In the genomic region with DNA sequence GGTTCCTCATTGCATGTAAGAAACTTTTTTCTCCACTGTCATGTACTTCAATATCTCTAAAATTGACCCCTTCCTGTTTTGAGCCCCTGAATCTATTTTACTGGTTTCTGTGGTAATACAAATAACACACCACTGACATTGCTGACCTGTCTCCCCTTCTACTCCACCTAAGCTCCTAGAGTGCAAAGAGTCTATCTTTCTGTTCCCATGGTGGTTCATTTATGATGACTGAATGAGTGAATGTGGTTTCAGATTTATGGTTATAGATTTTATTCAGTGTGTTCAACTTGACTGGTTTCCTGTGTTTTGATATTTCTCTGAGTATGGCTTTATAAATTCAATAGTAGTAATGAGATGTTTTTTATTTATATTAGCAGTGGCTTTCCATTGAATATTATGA, we compare ENCODE assay signal across 16 cellular contexts.
DNase-seq lines count a peak whose midpoint lies in the region; ATAC-seq and TF ChIP-seq lines count a peak whose summit lies in the region.
"Had no signal": no experiment of that assay in that cellular context is flagged by ENCODE, and none has a peak within 500 bp of the region (broad histone marks: within the 10 kb centered on the region; RNA-seq: fewer than 3 reads in every experiment).

No MANE protein-coding gene starts in this region.

- no peak overlapping the region for H3K4me3 Mint-ChIP-seq in activated CD8-positive, alpha-beta memory T cell treated with anti-CD3 and anti-CD28 coated beads, Interleukin-2, amount 10 ng/mL, durations not matched to agents 7 days and 5 days
- H3K4me3 Mint-ChIP-seq in activated T-helper 17 cell treated with anti-CD3 and anti-CD28 coated beads, Interleukin-2, amount 50 U/mL, for 72 hours, result no peak overlapping the region
- no peak overlapping the region for H3K4me3 Mint-ChIP-seq in stimulated activated effector memory CD8-positive, alpha-beta T cell treated with anti-CD3 and anti-CD28 coated beads, Interleukin-12 subunit alpha, Interleukin-12 subunit beta, amount 100 ng/mL, for 72 hours
- H3K4me3 Mint-ChIP-seq: CD14-positive monocyte; CD4-positive, alpha-beta memory T cell; H9 had no signal

- H3K79me2 ChIP-seq in mammary epithelial cell (ENCODE audit: insufficient read depth, low read length), result no peaks in the 10 kb centered on the region

- no peak overlapping the region for H3K9ac ChIP-seq in mammary epithelial cell (ENCODE audit: insufficient read depth, low read length)
- H3K9ac ChIP-seq: BLaER1 had no signal

- no peaks in the 10 kb centered on the region for H3K27me3 ChIP-seq in mammary epithelial cell (ENCODE audit: insufficient read depth, low read length)
- H3K27me3 ChIP-seq: BLaER1 had no signal

- in situ Hi-C loops in mammary epithelial cell (cut with MboI; ENCODE audit: low sequenced_read_pairs in 2 of 2), result no loop called here

- H3K9me3 ChIP-seq in mammary epithelial cell (replicated peaks; ENCODE audit: insufficient read depth, low read length), result no peaks in the 10 kb centered on the region

- no peak overlapping the region for H3K27ac ChIP-seq in mammary epithelial cell (ENCODE audit: insufficient read depth, low read depth, low read length)
- H3K27ac ChIP-seq: BLaER1 had no signal

- no peaks in the 10 kb centered on the region for H4K20me1 ChIP-seq in mammary epithelial cell (ENCODE audit: insufficient read depth, low read length)
- H4K20me1 ChIP-seq: BLaER1 had no signal

- TF ChIP-seq CTCF in GM12865 (IDR thresholded peaks at IDR 0.05; ENCODE audit: insufficient read depth, low read depth, low read length, missing control alignments), result no peak
- TF ChIP-seq CTCF in mammary epithelial cell (conservative IDR thresholded peaks at IDR 0.05 in 1 of 2, IDR thresholded peaks at IDR 0.05 in 1 of 2; ENCODE audit: extremely low read depth in 1 of 2, insufficient read depth in 1 of 2, low read depth in 1 of 2, low read length in 2 of 2), result no peak

- dilution Hi-C loops in mammary epithelial cell (cut with HindIII; ENCODE audit: low sequenced_read_pairs), result no loop called here

- no TSS peak for BruUV-seq in mammary epithelial cell (replicated peaks; lab: Mats Ljungman, UMichigan)

- peaks cover 8% of the 10 kb centered on the region for H3K4me1 ChIP-seq in mammary epithelial cell (ENCODE audit: insufficient read depth, low read length)
- H3K4me1 ChIP-seq: BLaER1 had no signal

- no peak overlapping the region for H3K27ac Mint-ChIP-seq in activated CD8-positive, alpha-beta memory T cell treated with anti-CD3 and anti-CD28 coated beads, Interleukin-2, amount 10 ng/mL, durations not matched to agents 7 days and 5 days
- no peak overlapping the region for H3K27ac Mint-ChIP-seq in activated T-helper 17 cell treated with anti-CD3 and anti-CD28 coated beads, Interleukin-2, amount 50 U/mL, for 72 hours
- no peak overlapping the region for H3K27ac Mint-ChIP-seq in stimulated activated effector memory CD8-positive, alpha-beta T cell treated with anti-CD3 and anti-CD28 coated beads, Interleukin-12 subunit alpha, Interleukin-12 subunit beta, amount 100 ng/mL, for 72 hours
- H3K27ac Mint-ChIP-seq: CD14-positive monocyte; CD4-positive, alpha-beta memory T cell; H9 had no signal

- intact Hi-C loops in mammary epithelial cell (cut with micrococcal nuclease), result no loop called here

- H3K4me3 ChIP-seq in GM12865 (ENCODE audit: low read depth, low read length), result no peak overlapping the region
- no peak overlapping the region for H3K4me3 ChIP-seq in mammary epithelial cell (replicated peaks in 1 of 3; ENCODE audit: insufficient read depth in 1 of 3, low read depth in 2 of 3, low read length in 3 of 3)
- H3K4me3 ChIP-seq: BLaER1, GM12878 had no signal

- H3K4me2 ChIP-seq in mammary epithelial cell (ENCODE audit: insufficient read depth, low read depth, low read length), result no peak overlapping the region
- H3K4me2 ChIP-seq: BLaER1 had no signal

- CTCF ChIA-PET in activated CD8-positive, alpha-beta memory T cell treated with anti-CD3 and anti-CD28 coated beads, Interleukin-2, amount 10 ng/mL, durations not matched to agents 7 days and 5 days (lab: Charles Lee), result no interaction called here
- CTCF ChIA-PET in mammary epithelial cell (lab: Charles Lee; ENCODE audit: low non-redundant PET), result no interaction called here

- no peaks in the 10 kb centered on the region for H3K27me3 Mint-ChIP-seq in activated CD8-positive, alpha-beta memory T cell treated with anti-CD3 and anti-CD28 coated beads, Interleukin-2, amount 10 ng/mL, durations not matched to agents 7 days and 5 days
- no peaks in the 10 kb centered on the region for H3K27me3 Mint-ChIP-seq in activated T-helper 17 cell treated with anti-CD3 and anti-CD28 coated beads, Interleukin-2, amount 50 U/mL, for 72 hours
- H3K27me3 Mint-ChIP-seq: CD4-positive, alpha-beta memory T cell had no signal

- H2AFZ ChIP-seq in mammary epithelial cell (ENCODE audit: low read depth, low read length), result no peak overlapping the region

- peaks cover 2% of the 10 kb centered on the region for H3K9me3 Mint-ChIP-seq in activated CD8-positive, alpha-beta memory T cell treated with anti-CD3 and anti-CD28 coated beads, Interleukin-2, amount 10 ng/mL, durations not matched to agents 7 days and 5 days (ENCODE audit: low read depth)
- peaks cover 4% of the 10 kb centered on the region for H3K9me3 Mint-ChIP-seq in activated T-helper 17 cell treated with anti-CD3 and anti-CD28 coated beads, Interleukin-2, amount 50 U/mL, for 72 hours
- peaks cover 8% of the 10 kb centered on the region for H3K9me3 Mint-ChIP-seq in stimulated activated effector memory CD8-positive, alpha-beta T cell treated with anti-CD3 and anti-CD28 coated beads, Interleukin-12 subunit alpha, Interleukin-12 subunit beta, amount 100 ng/mL, for 72 hours

- no peaks in the 10 kb centered on the region for H3K36me3 Mint-ChIP-seq in activated CD8-positive, alpha-beta memory T cell treated with anti-CD3 and anti-CD28 coated beads, Interleukin-2, amount 10 ng/mL, durations not matched to agents 7 days and 5 days
- no peaks in the 10 kb centered on the region for H3K36me3 Mint-ChIP-seq in activated T-helper 17 cell treated with anti-CD3 and anti-CD28 coated beads, Interleukin-2, amount 50 U/mL, for 72 hours (ENCODE audit: low read depth)
- no peaks in the 10 kb centered on the region for H3K36me3 Mint-ChIP-seq in stimulated activated effector memory CD8-positive, alpha-beta T cell treated with anti-CD3 and anti-CD28 coated beads, Interleukin-12 subunit alpha, Interleukin-12 subunit beta, amount 100 ng/mL, for 72 hours
- H3K36me3 Mint-ChIP-seq: CD14-positive monocyte had no signal

- peak; percentile 39 for ATAC-seq in activated CD8-positive, alpha-beta memory T cell treated with anti-CD3 and anti-CD28 coated beads, Interleukin-2, amount 10 ng/mL, durations not matched to agents 7 days and 5 days
- peak; percentile 52 for ATAC-seq in activated T-helper 17 cell treated with anti-CD3 and anti-CD28 coated beads, Interleukin-2, amount 50 U/mL, for 72 hours (replicated peaks)
- ATAC-seq in stimulated activated effector memory CD8-positive, alpha-beta T cell treated with anti-CD3 and anti-CD28 coated beads, Interleukin-12 subunit alpha, Interleukin-12 subunit beta, amount 100 ng/mL, for 72 hours, result peak; percentile 57
- no peak for ATAC-seq in GM18907 (IDR thresholded peaks at IDR 0.05; ENCODE audit: unreplicated experiment)
- ATAC-seq: GM12878 had no signal

- no peak for DNase-seq in activated CD8-positive, alpha-beta memory T cell treated with anti-CD3 and anti-CD28 coated beads, Interleukin-2, amount 10 ng/mL, durations not matched to agents 7 days and 5 days
- DNase-seq in activated CD8-positive, alpha-beta memory T cell treated with anti-CD3 and anti-CD28 coated beads, Interleukin-2, amount 50 U/mL, for 48 hours, result no peak
- DNase-seq in GM12865 (ENCODE audit: low read depth) (peak; percentile 2), mammary epithelial cell (no peak)
- DNase-seq in stimulated activated effector memory CD8-positive, alpha-beta T cell treated with anti-CD3 and anti-CD28 coated beads, Interleukin-12 subunit alpha, Interleukin-12 subunit beta, amount 100 ng/mL, for 72 hours (ENCODE audit: low spot score in 2 of 2), result no peak
- DNase-seq: 8988T; Calu3; CD4-positive, alpha-beta memory T cell; DMS79 treated with DMSO at 0.1 percent for 48 hours; GF-D8; H9 had no signal

- no peaks in the 10 kb centered on the region for H3K36me3 ChIP-seq in mammary epithelial cell (ENCODE audit: insufficient read depth, low read length)
- H3K36me3 ChIP-seq: BLaER1 had no signal

- H3K4me1 Mint-ChIP-seq in activated CD8-positive, alpha-beta memory T cell treated with anti-CD3 and anti-CD28 coated beads, Interleukin-2, amount 10 ng/mL, durations not matched to agents 7 days and 5 days, result peaks cover 9% of the 10 kb centered on the region
- peaks cover 4% of the 10 kb centered on the region for H3K4me1 Mint-ChIP-seq in activated T-helper 17 cell treated with anti-CD3 and anti-CD28 coated beads, Interleukin-2, amount 50 U/mL, for 72 hours
- H3K4me1 Mint-ChIP-seq in stimulated activated effector memory CD8-positive, alpha-beta T cell treated with anti-CD3 and anti-CD28 coated beads, Interleukin-12 subunit alpha, Interleukin-12 subunit beta, amount 100 ng/mL, for 72 hours, result no peaks in the 10 kb centered on the region
- H3K4me1 Mint-ChIP-seq: H9 had no signal
